In genomic region chr12:126936181-126936851, GRCh38 we compare ENCODE assay signal across 1 cellular context.
TF ChIP-seq lines count a peak whose summit lies in the region.

No MANE protein-coding gene starts in this region.

TF ChIP-seq in liver, 16 proteins besides CTCF, POLR2A, EP300 and RAD21 (continued from another document):
- TF ChIP-seq REST (IDR thresholded peaks at IDR 0.05) (no peak), ZBTB33 (IDR thresholded peaks at IDR 0.05) (peak; percentile 50), EGR1 (IDR thresholded peaks at IDR 0.05; ENCODE audit: low read depth in 2 of 2) (no peak)
